8 cellular contexts compared by ENCODE assay signal in genomic region chr7:157138424-157139141, GRCh38. TPM values are rescaled to one million over a fixed set of nuclear protein-coding genes. Genes with fewer than 3 reads are reported as not detected.
DNase-seq lines count a peak whose midpoint lies in the region; ATAC-seq and TF ChIP-seq lines count a peak whose summit lies in the region.

TSS of gene UBE3C (plus strand) at chr7:157138926. CDS start at chr7:157139273, 347 bp downstream.

- H3K36me3 Mint-ChIP-seq in endothelial cell (ENCODE audit: low read depth, unreplicated experiment), result peaks cover 22% of the 10 kb centered on the region

- H3K4me2 ChIP-seq in OCI-LY1 (ENCODE audit: low read length), result peak within 1 kb of the TSS; percentile 80

- peak within 1 kb of the TSS; percentile 74 for H3K4me3 ChIP-seq in OCI-LY1 (ENCODE audit: low read depth, low read length, poor library complexity, severe bottlenecking)

- H3K27ac ChIP-seq in OCI-LY1 (ENCODE audit: low read depth, low read length, poor library complexity, severe bottlenecking), result peak within 1 kb of the TSS; percentile 81

- peaks cover 44% of the 10 kb centered on the region for H3K79me2 ChIP-seq in OCI-LY1 (ENCODE audit: insufficient read depth, low read length)

- H3K27ac Mint-ChIP-seq in endothelial cell (ENCODE audit: unreplicated experiment), result no peak within 1 kb of the TSS

- no peaks in the 10 kb centered on the region for H3K9me2 ChIP-seq in OCI-LY1 (ENCODE audit: low read depth, low read length)

- H3F3A ChIP-seq in OCI-LY1 (ENCODE audit: insufficient read depth, low read length), result no peaks in the 10 kb centered on the region

- H3K9ac ChIP-seq in OCI-LY1 (ENCODE audit: low read length), result peak within 1 kb of the TSS; percentile 80

- peak; percentile 70 for ATAC-seq in GM21447 (IDR thresholded peaks at IDR 0.05; ENCODE audit: unreplicated experiment)

- peaks cover 33% of the 10 kb centered on the region for H3K36me3 ChIP-seq in OCI-LY1 (ENCODE audit: insufficient read depth, low read length)

- H3K27me3 ChIP-seq in OCI-LY1 (ENCODE audit: insufficient read depth, low read length), result no peaks in the 10 kb centered on the region

- H4K20me1 ChIP-seq in OCI-LY1 (ENCODE audit: insufficient read depth, low read length), result no peaks in the 10 kb centered on the region

- H3K27me3 Mint-ChIP-seq in endothelial cell (ENCODE audit: unreplicated experiment), result peaks cover 5% of the 10 kb centered on the region

- peaks cover 23% of the 10 kb centered on the region for H3K4me1 Mint-ChIP-seq in endothelial cell (ENCODE audit: unreplicated experiment)

- H3K4me3 Mint-ChIP-seq in endothelial cell (ENCODE audit: unreplicated experiment), result peak within 1 kb of the TSS; percentile 90

- in situ Hi-C loops in Caki2 (cut with HindIII; ENCODE audit: low pct_unique_long_range_greater_than_20kb, low sequenced_read_pairs), result no loop called here

- no peaks in the 10 kb centered on the region for H3K9me3 Mint-ChIP-seq in endothelial cell (ENCODE audit: unreplicated experiment)

- H3K9me3 ChIP-seq in OCI-LY1 (ENCODE audit: low read length), result no peaks in the 10 kb centered on the region

- peaks cover 37% of the 10 kb centered on the region for H3K4me1 ChIP-seq in OCI-LY1 (ENCODE audit: insufficient read depth, low read length, severe bottlenecking)

- H2AFZ ChIP-seq in OCI-LY1 (ENCODE audit: low read length), result peak within 1 kb of the TSS; percentile 65; the same call in 1 of the 2 replicates

- DNase-seq in Caki2 (ENCODE audit: low read depth) (peak; percentile 90), HuH-7 (ENCODE audit: low spot score) (peak; percentile 99), endothelial cell (ENCODE audit: low spot score) (peak; percentile 90), midbrain (lab: John Stamatoyannopoulos, UW) (peak; percentile 87)
- DNase-seq in activated CD8-positive, alpha-beta memory T cell treated with anti-CD3 and anti-CD28 coated beads, Interleukin-2, amount 50 U/mL, for 4 hours, result peak; percentile 91
- DNase-seq in stimulated activated CD8-positive, alpha-beta memory T cell treated with anti-CD3 and anti-CD28 coated beads, Interleukin-15, amount 100 ng/mL, for 48 hours (ENCODE audit: low read depth in 2 of 2), result peak; percentile 86 to 87

- no peak for TF ChIP-seq CTCF in OCI-LY1 (IDR thresholded peaks at IDR 0.05; ENCODE audit: low read length)
- TF ChIP-seq CTCF in endothelial cell (IDR thresholded peaks at IDR 0.05; ENCODE audit: unreplicated experiment), result no peak

RNA-seq across cellular contexts. Expression of gene UBE3C, which starts in this region (rescaled TPM):
- 40.6 and 46.1 TPM in 2 replicates for total RNA-seq in Caki2 (2014; rRNA removed; shearing (Covaris generic); ENCODE audit: low replicate concordance)
- 54.2 TPM for total RNA-seq in endothelial cell (ENCODE audit: unreplicated experiment)

Comparison
In these comparisons a context has a peak if more than half of its experiments do, and no peak if none do; other contexts are left out.
1. Peak in every context shown above with its lines: DNase-seq, ATAC-seq, H3K4me3 ChIP-seq and H3K27ac ChIP-seq.